ENCODE assay signal across 13 cellular contexts in the genomic region with DNA sequence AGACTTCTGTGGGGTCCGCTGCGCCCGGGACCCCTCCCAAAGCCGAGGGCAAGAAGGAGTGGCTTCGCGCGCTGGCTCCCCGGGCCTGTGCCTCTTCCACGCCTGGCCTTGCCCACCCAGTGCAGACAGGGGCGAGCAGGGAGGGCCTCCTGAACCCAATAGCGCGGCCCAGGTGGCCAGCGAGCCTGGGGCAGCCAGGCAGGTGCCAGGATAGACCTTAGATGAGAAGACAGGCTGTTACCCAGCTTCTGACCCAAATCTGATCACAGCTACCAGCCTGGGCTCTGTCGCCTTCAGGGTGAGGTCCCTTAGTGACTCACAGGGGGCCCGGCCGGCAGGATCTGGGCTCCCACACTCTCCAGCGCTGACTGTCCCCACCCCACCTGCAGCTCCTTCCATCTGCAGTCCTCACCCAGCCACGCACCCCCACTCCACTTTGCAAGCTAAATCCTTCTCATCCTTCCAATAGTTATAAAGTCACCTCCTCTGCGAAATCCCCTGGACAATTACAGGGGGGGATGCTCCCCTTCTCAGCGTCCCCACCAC. TPM values are rescaled to one million over a fixed set of nuclear protein-coding genes. Genes with fewer than 3 reads are reported as not detected.
DNase-seq lines count a peak whose midpoint lies in the region; ATAC-seq and TF ChIP-seq lines count a peak whose summit lies in the region.
"Had no signal": no experiment of that assay in that cellular context is flagged by ENCODE, and none has a peak within 500 bp of the region (broad histone marks: within the 10 kb centered on the region; RNA-seq: fewer than 3 reads in every experiment).

No MANE protein-coding gene starts in this region.

- peaks cover 6% of the 10 kb centered on the region for H3K4me1 Mint-ChIP-seq in GM23338
- peaks cover 35% of the 10 kb centered on the region for H3K4me1 Mint-ChIP-seq in endothelial cell (ENCODE audit: unreplicated experiment)

- 0 out of 2 replicates have a peak, but pooled peaks cover 6% of the 10 kb centered on the region for H3F3A ChIP-seq in GM23338 (replicated peaks; ENCODE audit: low read depth)

- TF ChIP-seq CTCF in GM23338 (conservative IDR thresholded peaks at IDR 0.05; ENCODE audit: low read depth in 2 of 2) (no peak), endothelial cell (IDR thresholded peaks at IDR 0.05; ENCODE audit: unreplicated experiment) (no peak), lower lobe of right lung (IDR thresholded peaks at IDR 0.05) (no peak), prostate gland (IDR thresholded peaks at IDR 0.05) (no peak)

- H3K9me2 ChIP-seq in GM23338 (ENCODE audit: insufficient read depth), result no peaks in the 10 kb centered on the region

- H3K4me2 ChIP-seq in GM23338, result no peak overlapping the region

- no peaks in the 10 kb centered on the region; the same call in 2 of the 3 replicates for H3K36me3 Mint-ChIP-seq in GM23338 (ENCODE audit: low read depth)
- peaks cover 28% of the 10 kb centered on the region for H3K36me3 Mint-ChIP-seq in endothelial cell (ENCODE audit: low read depth, unreplicated experiment)

- H3K9me3 Mint-ChIP-seq in GM23338, result no peaks in the 10 kb centered on the region
- no peaks in the 10 kb centered on the region for H3K9me3 Mint-ChIP-seq in endothelial cell (ENCODE audit: unreplicated experiment)

- H3K27me3 ChIP-seq in GM23338 (ENCODE audit: insufficient read depth) (no peaks in the 10 kb centered on the region), lower lobe of right lung (ENCODE audit: low read depth) (peaks cover 4% of the 10 kb centered on the region), subcutaneous abdominal adipose tissue (ENCODE audit: control insufficient read depth in 5 of 5, insufficient read depth in 4 of 5, low read length in 5 of 5) (peaks cover 3 to 19% (median 9%) of the 10 kb centered on the region in 5 donors), prostate gland (replicated peaks; ENCODE audit: insufficient read depth) (no peaks in the 10 kb centered on the region)

- no peak overlapping the region for H3K4me3 Mint-ChIP-seq in GM23338
- H3K4me3 Mint-ChIP-seq in endothelial cell (ENCODE audit: unreplicated experiment), result peak overlapping the region; percentile 73

- no peaks in the 10 kb centered on the region for H3K4me1 ChIP-seq in GM23338 (ENCODE audit: insufficient read depth)
- H3K4me1 ChIP-seq in lower lobe of right lung, result peaks cover 15% of the 10 kb centered on the region
- peaks cover 0 to 22% (median 11%) of the 10 kb centered on the region in 5 donors for H3K4me1 ChIP-seq in subcutaneous abdominal adipose tissue (ENCODE audit: control insufficient read depth in 5 of 5, insufficient read depth in 5 of 5, low read length in 5 of 5)
- H3K4me1 ChIP-seq in prostate gland (replicated peaks), result no peaks in the 10 kb centered on the region

- peaks cover 10% of the 10 kb centered on the region for H3K27me3 Mint-ChIP-seq in GM23338 (ENCODE audit: insufficient read depth, low read depth, poor library complexity)
- peaks cover 21% of the 10 kb centered on the region for H3K27me3 Mint-ChIP-seq in endothelial cell (ENCODE audit: unreplicated experiment)

- H3K79me2 ChIP-seq in GM23338 (replicated peaks; ENCODE audit: insufficient read depth), result no peaks in the 10 kb centered on the region

- WGBS in prostate gland, result 49% methylated on average over 17 of the region's 20 CpGs

- no peak for TF ChIP-seq POLR2A in prostate gland (IDR thresholded peaks at IDR 0.05)

- no peaks in the 10 kb centered on the region for H4K20me1 ChIP-seq in GM23338 (replicated peaks; ENCODE audit: insufficient read depth)

- intact Hi-C loops in lower lobe of right lung (cut with DNase I), result no loop called here
- intact Hi-C loops in prostate gland (cut with DNase I), result no loop called here

- no peak overlapping the region for H3K27ac Mint-ChIP-seq in GM23338
- peak overlapping the region; percentile 39 for H3K27ac Mint-ChIP-seq in endothelial cell (ENCODE audit: unreplicated experiment)

- H3K9ac ChIP-seq in subcutaneous abdominal adipose tissue (ENCODE audit: low read length in 5 of 5), result peak overlapping the region in 1 of 5 donors; percentile 35

- H3K9me3 ChIP-seq in lower lobe of right lung (no peaks in the 10 kb centered on the region), subcutaneous abdominal adipose tissue (ENCODE audit: control insufficient read depth in 5 of 5, low read length in 5 of 5) (no peaks in the 10 kb centered on the region), prostate gland (no peaks in the 10 kb centered on the region)

- H3K27ac ChIP-seq in GM23338 (ENCODE audit: low read depth) (no peak overlapping the region), lower lobe of right lung (no peak overlapping the region), subcutaneous abdominal adipose tissue (ENCODE audit: low read depth, low read length) (no peak overlapping the region), prostate gland (no peak overlapping the region)
- H3K27ac ChIP-seq: C4-2B had no signal

- peak overlapping the region; percentile 83; the same call in 1 of the 2 replicates for H2AFZ ChIP-seq in GM23338

- ATAC-seq in GM23338, result peak; percentile 60
- peak; percentile 33 to 42 for ATAC-seq in lower lobe of right lung
- ATAC-seq in GM18520 (IDR thresholded peaks at IDR 0.05; ENCODE audit: unreplicated experiment), result no peak
- ATAC-seq in HG02852 (IDR thresholded peaks at IDR 0.05; ENCODE audit: unreplicated experiment), result no peak

- H3K36me3 ChIP-seq in GM23338 (ENCODE audit: insufficient read depth), result no peaks in the 10 kb centered on the region
- no peaks in the 10 kb centered on the region for H3K36me3 ChIP-seq in lower lobe of right lung
- H3K36me3 ChIP-seq in subcutaneous abdominal adipose tissue (ENCODE audit: control insufficient read depth in 5 of 5, insufficient read depth in 5 of 5, low read length in 5 of 5), result no peaks in the 10 kb centered on the region
- H3K36me3 ChIP-seq in prostate gland, result no peaks in the 10 kb centered on the region

- H3K4me3 ChIP-seq in GM23338 (peak overlapping the region; percentile 37; the same call in 1 of the 2 replicates), lower lobe of right lung (peak overlapping the region; percentile 49), subcutaneous abdominal adipose tissue (ENCODE audit: low read depth in 1 of 5, low read length in 5 of 5) (peak overlapping the region in 3 of 5 donors; percentile 45 to 50 (median 46)), prostate gland (peak overlapping the region in 1 of 2 donors; percentile 11)

- DNase-seq in GM23338 (ENCODE audit: low spot score) (no peak), endothelial cell (ENCODE audit: low spot score) (no peak), lower lobe of right lung (no peak), mucosa of gallbladder (ENCODE audit: low spot score) (no peak), prostate gland (ENCODE audit: low spot score) (no peak)
- DNase-seq: effector memory CD4-positive, alpha-beta T cell; HCEC 1CT; kidney glomerular epithelial cell had no signal

TF ChIP-seq in GM23338, 12 proteins besides CTCF, POLR2A, EP300 and RAD21 (continues in another document):
- TF ChIP-seq JUNB (IDR thresholded peaks at IDR 0.05; ENCODE audit: unreplicated experiment) (no peak), EZH2phosphoT487 (IDR thresholded peaks at IDR 0.05; ENCODE audit: unreplicated experiment) (no peak)
- TF ChIP-seq, protein P1, sequence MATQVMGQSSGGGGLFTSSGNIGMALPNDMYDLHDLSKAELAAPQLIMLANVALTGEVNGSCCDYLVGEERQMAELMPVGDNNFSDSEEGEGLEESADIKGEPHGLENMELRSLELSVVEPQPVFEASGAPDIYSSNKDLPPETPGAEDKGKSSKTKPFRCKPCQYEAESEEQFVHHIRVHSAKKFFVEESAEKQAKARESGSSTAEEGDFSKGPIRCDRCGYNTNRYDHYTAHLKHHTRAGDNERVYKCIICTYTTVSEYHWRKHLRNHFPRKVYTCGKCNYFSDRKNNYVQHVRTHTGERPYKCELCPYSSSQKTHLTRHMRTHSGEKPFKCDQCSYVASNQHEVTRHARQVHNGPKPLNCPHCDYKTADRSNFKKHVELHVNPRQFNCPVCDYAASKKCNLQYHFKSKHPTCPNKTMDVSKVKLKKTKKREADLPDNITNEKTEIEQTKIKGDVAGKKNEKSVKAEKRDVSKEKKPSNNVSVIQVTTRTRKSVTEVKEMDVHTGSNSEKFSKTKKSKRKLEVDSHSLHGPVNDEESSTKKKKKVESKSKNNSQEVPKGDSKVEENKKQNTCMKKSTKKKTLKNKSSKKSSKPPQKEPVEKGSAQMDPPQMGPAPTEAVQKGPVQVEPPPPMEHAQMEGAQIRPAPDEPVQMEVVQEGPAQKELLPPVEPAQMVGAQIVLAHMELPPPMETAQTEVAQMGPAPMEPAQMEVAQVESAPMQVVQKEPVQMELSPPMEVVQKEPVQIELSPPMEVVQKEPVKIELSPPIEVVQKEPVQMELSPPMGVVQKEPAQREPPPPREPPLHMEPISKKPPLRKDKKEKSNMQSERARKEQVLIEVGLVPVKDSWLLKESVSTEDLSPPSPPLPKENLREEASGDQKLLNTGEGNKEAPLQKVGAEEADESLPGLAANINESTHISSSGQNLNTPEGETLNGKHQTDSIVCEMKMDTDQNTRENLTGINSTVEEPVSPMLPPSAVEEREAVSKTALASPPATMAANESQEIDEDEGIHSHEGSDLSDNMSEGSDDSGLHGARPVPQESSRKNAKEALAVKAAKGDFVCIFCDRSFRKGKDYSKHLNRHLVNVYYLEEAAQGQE (IDR thresholded peaks at IDR 0.05; ENCODE audit: unreplicated experiment), result no peak

RNA-seq across cellular contexts. Expression of a gene that starts 9.6 kb away (rescaled TPM):
- total RNA-seq in GM23338 (2014; rRNA removed; shearing (Covaris generic)), result not detected in 2 replicates
- not detected in 2 replicates for polyA plus RNA-seq in GM23338 (2016; fragmentation: Nextera tagmentation; extraction: Ambion mirVana)
- not detected for total RNA-seq in endothelial cell (ENCODE audit: unreplicated experiment)
- not detected for total RNA-seq in lower lobe of right lung
- 0.20 TPM for total RNA-seq in mucosa of gallbladder
- not detected for total RNA-seq in prostate gland
- total RNA-seq: HT1080 had no signal

RNA-seq across cellular contexts. Expression of a gene that starts 25.8 kb away (rescaled TPM):
- total RNA-seq in GM23338 (2014; rRNA removed; shearing (Covaris generic)), result not detected in 2 replicates
- 0.09 TPM in 1 of 2 replicates, not detected in the other for polyA plus RNA-seq in GM23338 (2016; fragmentation: Nextera tagmentation; extraction: Ambion mirVana)
- total RNA-seq in endothelial cell (ENCODE audit: unreplicated experiment), result not detected
- not detected for total RNA-seq in lower lobe of right lung
- not detected for total RNA-seq in mucosa of gallbladder
- total RNA-seq in prostate gland, result 1 to 10 TPM in 1 of 2 donors, not detected in 1; 3.0 TPM
- total RNA-seq: HT1080 had no signal

Comparison
In these comparisons a context has a peak if more than half of its experiments do, and no peak if none do; other contexts are left out.
1. ATAC-seq: peak in GM23338 (single experiment) and lower lobe of right lung (2 of 2); none in GM18520 (single experiment) and HG02852 (single experiment).